In genomic region chr11:102317099-102317767, GRCh38 we compare ENCODE assay signal across 8 cellular contexts. TPM values are rescaled to one million over a fixed set of nuclear protein-coding genes. Genes with fewer than 3 reads are reported as not detected.
A peak's percentile ranks its signal among the peaks of the same experiment; 100 is the strongest.
DNase-seq lines count a peak whose midpoint lies in the region; ATAC-seq and TF ChIP-seq lines count a peak whose summit lies in the region.

Gene BIRC3 (plus strand): TSS chr11:102317484. CDS start chr11:102324510, 7,026 bp downstream.

- DNase-seq in AG10803 (ENCODE audit: low read depth) (peak; percentile 86), NCI-H510A (lab: John Stamatoyannopoulos, UW) (peak; percentile 83), dedifferentiated amniotic fluid mesenchymal stem cell (ENCODE audit: extremely low spot score) (peak; percentile 61)
- DNase-seq in activated CD4-positive, alpha-beta T cell treated with anti-CD3 and anti-CD28 coated beads for 48 hours: peak; percentile 92
- peak; percentile 94 for DNase-seq in stimulated activated CD4-positive, alpha-beta T cell treated with anti-CD3 and anti-CD28 coated beads, Interleukin-4, amount 100 ng/mL, for 24 hours

- H3K4me1 ChIP-seq in liver (ENCODE audit: control insufficient read depth in 4 of 4, insufficient read depth in 4 of 4, low read length in 3 of 4): peaks cover 0 to 27% (median 6%) of the 10 kb centered on the region in 4 donors

- peak within 1 kb of the TSS; percentile 58 to 86 for H3K9ac ChIP-seq in liver (ENCODE audit: low read depth in 1 of 2, low read length in 2 of 2)

- H3K27me3 ChIP-seq in liver (ENCODE audit: control insufficient read depth in 4 of 4, insufficient read depth in 4 of 4, low read length in 3 of 4): no peaks in the 10 kb centered on the region

- WGBS in liver: under 1% methylated on average over 34 of the region's 34 CpGs

- ATAC-seq in GM19025 (IDR thresholded peaks at IDR 0.05; ENCODE audit: low read depth, unreplicated experiment) (peak; percentile 78), HG03342 (IDR thresholded peaks at IDR 0.05; ENCODE audit: unreplicated experiment) (peak; percentile 84)

- H3K4me3 ChIP-seq in AG10803 (ENCODE audit: low read length) (peak within 1 kb of the TSS; percentile 69), liver (ENCODE audit: low read depth in 1 of 3, low read length in 3 of 3) (peak within 1 kb of the TSS; percentile 56 to 59 (median 58))

- TF ChIP-seq RAD21 in liver (IDR thresholded peaks at IDR 0.05): peak; percentile 44 to 67

- peak within 1 kb of the TSS; percentile 78 to 89 for H3K27ac ChIP-seq in liver (ENCODE audit: low read depth in 1 of 2, low read length in 2 of 2)

- TF ChIP-seq CTCF in AG10803 (conservative IDR thresholded peaks at IDR 0.05; ENCODE audit: low read length): peak; percentile 46
- peak; percentile 45 for TF ChIP-seq CTCF in liver (IDR thresholded peaks at IDR 0.05; ENCODE audit: low read depth, low read length, missing input control)

- H3K36me3 ChIP-seq in liver (ENCODE audit: control insufficient read depth in 4 of 4, insufficient read depth in 3 of 4, low read depth in 1 of 4, low read length in 3 of 4): no peaks in the 10 kb centered on the region

- H3K9me3 ChIP-seq in liver (ENCODE audit: control insufficient read depth in 4 of 4, low read length in 3 of 4): no peaks in the 10 kb centered on the region

TF ChIP-seq in liver, 16 proteins besides CTCF, POLR2A, EP300 and RAD21:
- TF ChIP-seq GABPA (IDR thresholded peaks at IDR 0.05 in 1 of 2, conservative IDR thresholded peaks at IDR 0.05 in 1 of 2) (peak in 1 of 2 donors; percentile 53), MAX (IDR thresholded peaks at IDR 0.05) (peak; percentile 92), ATF3 (IDR thresholded peaks at IDR 0.05) (peak; percentile 21), FOXA1 (IDR thresholded peaks at IDR 0.05) (peak; percentile 20), YY1 (IDR thresholded peaks at IDR 0.05) (peak; percentile 79), NR2F2 (IDR thresholded peaks at IDR 0.05) (peak; percentile 30), FOXA2 (IDR thresholded peaks at IDR 0.05) (peak; percentile 26), REST (IDR thresholded peaks at IDR 0.05) (peak; percentile 90), TAF1 (conservative IDR thresholded peaks at IDR 0.05) (peak; percentile 81), SP1 (IDR thresholded peaks at IDR 0.05) (peak; percentile 90), HNF4A (conservative IDR thresholded peaks at IDR 0.05) (peak; percentile 34 to 48), RXRA (IDR thresholded peaks at IDR 0.05) (peak; percentile 51 to 66), EGR1 (IDR thresholded peaks at IDR 0.05; ENCODE audit: low read depth in 2 of 2) (peak; percentile 23 to 40), JUND (IDR thresholded peaks at IDR 0.05) (peak; percentile 54 to 81), HNF4G (IDR thresholded peaks at IDR 0.05) (no peak)
- TF ChIP-seq, protein P1, sequence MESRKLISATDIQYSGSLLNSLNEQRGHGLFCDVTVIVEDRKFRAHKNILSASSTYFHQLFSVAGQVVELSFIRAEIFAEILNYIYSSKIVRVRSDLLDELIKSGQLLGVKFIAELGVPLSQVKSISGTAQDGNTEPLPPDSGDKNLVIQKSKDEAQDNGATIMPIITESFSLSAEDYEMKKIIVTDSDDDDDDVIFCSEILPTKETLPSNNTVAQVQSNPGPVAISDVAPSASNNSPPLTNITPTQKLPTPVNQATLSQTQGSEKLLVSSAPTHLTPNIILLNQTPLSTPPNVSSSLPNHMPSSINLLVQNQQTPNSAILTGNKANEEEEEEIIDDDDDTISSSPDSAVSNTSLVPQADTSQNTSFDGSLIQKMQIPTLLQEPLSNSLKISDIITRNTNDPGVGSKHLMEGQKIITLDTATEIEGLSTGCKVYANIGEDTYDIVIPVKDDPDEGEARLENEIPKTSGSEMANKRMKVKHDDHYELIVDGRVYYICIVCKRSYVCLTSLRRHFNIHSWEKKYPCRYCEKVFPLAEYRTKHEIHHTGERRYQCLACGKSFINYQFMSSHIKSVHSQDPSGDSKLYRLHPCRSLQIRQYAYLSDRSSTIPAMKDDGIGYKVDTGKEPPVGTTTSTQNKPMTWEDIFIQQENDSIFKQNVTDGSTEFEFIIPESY (IDR thresholded peaks at IDR 0.05): peak; percentile 47

RNA-seq across cellular contexts. Expression of gene BIRC3, which starts in this region (rescaled TPM):
- total RNA-seq in liver: 1 to 10 TPM; 1.4 to 8.1 TPM
- 1 to 10 TPM; 1.9 to 4.0 TPM for polyA plus RNA-seq in liver

Comparison
In these comparisons a context has a peak if more than half of its experiments do, and no peak if none do; other contexts are left out.
1. Peak in every context shown above with its lines: DNase-seq, ATAC-seq, H3K4me3 ChIP-seq and H3K27ac ChIP-seq.